9 cellular contexts compared by ENCODE assay signal in genomic region chr2:214830794-214831346, GRCh38. TPM values are rescaled to one million over a fixed set of nuclear protein-coding genes. Genes with fewer than 3 reads are reported as not detected.
DNase-seq lines count a peak whose midpoint lies in the region; FAIRE-seq and TF ChIP-seq lines count a peak whose summit lies in the region.
"Had no signal": no experiment of that assay in that cellular context is flagged by ENCODE, and none has a peak within 500 bp of the region (broad histone marks: within the 10 kb centered on the region; RNA-seq: fewer than 3 reads in every experiment).

No MANE protein-coding gene starts in this region.

- POLR2A ChIA-PET in AG04449 (lab: Yijun Ruan, JAX) = no interaction called here

- TF ChIP-seq CTCF in AG04449 (IDR thresholded peaks at IDR 0.05; ENCODE audit: insufficient read depth, low read length, missing control alignments) (peak; percentile 24), GM12865 (IDR thresholded peaks at IDR 0.05; ENCODE audit: insufficient read depth, low read depth, low read length, missing control alignments) (peak; percentile 21)

- CTCF ChIA-PET in AG04449 (lab: Yijun Ruan, JAX) = interaction anchor here (0.6 to 1.3 kb wide), 3 partner anchors 15 to 1025 kb away, joined by 3 to 4 read pairs (median 3); no protein-coding TSS in a partner anchor

- no peak for FAIRE-seq in frontal cortex (lab: Jason Lieb, UNC)

- no peak for DNase-seq in AG04449 (ENCODE audit: low read depth, low spot score)
- no peak for DNase-seq in GM12865 (ENCODE audit: low read depth)
- peak; percentile 30 for DNase-seq in NCI-H748 (lab: John Stamatoyannopoulos, UW; ENCODE audit: unreplicated experiment)
- peak; percentile 40 for DNase-seq in fibroblast of peridontal ligament (ENCODE audit: extremely low read depth)
- DNase-seq in midbrain (lab: John Stamatoyannopoulos, UW) = no peak
- no peak for DNase-seq in NCI-H1436 (lab: John Stamatoyannopoulos, UW)
- DNase-seq in activated T-cell treated with anti-CD3 and anti-CD28 coated beads for 4 hours = no peak
- DNase-seq in frontal cortex (ENCODE audit: low spot score in 2 of 2) = no peak
- DNase-seq: activated CD4-positive, alpha-beta T cell treated with anti-CD3 and anti-CD28 coated beads, Interleukin-2, amount 50 U/mL, for 1 hour had no signal

- H3K4me3 ChIP-seq in AG04449 (ENCODE audit: low read depth, low read length) (no peak overlapping the region), GM12865 (ENCODE audit: low read depth, low read length) (no peak overlapping the region)

RNA-seq across cellular contexts. Expression of gene BARD1, which starts 21.4 kb away (rescaled TPM):
- 44.8 TPM for total RNA-seq in frontal cortex

Comparison
In these comparisons a context has a peak if more than half of its experiments do, and no peak if none do; other contexts are left out.
1. DNase-seq: peak in NCI-H748 (single experiment) and fibroblast of peridontal ligament (single experiment); none in AG04449 (single experiment), GM12865 (single experiment), midbrain (single experiment), NCI-H1436 (single experiment), activated T-cell treated with anti-CD3 and anti-CD28 coated beads for 4 hours (single experiment) and frontal cortex (0 of 2).